17 cellular contexts compared by ENCODE assay signal in the genomic region with DNA sequence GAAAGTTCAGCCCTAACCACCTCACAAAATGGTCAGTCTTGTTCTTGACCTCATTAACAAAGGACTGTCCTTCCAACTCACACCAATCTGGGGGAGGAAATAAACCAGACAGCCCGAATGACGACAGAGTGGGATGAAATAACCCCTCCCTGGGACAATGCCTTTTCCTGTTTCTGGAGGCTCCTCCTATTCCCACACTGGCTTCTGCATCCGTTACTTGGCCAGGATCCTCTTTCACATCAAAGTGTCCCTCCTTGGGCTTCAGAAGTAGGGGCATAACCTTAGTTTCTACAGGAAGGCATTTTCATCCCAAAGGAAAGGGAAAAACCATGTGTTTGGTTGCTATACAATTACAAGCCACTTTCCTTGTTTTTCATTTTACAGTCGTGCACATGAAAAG. TPM values are rescaled to one million over a fixed set of nuclear protein-coding genes. Genes with fewer than 3 reads are reported as not detected.
DNase-seq lines count a peak whose midpoint lies in the region; ATAC-seq and TF ChIP-seq lines count a peak whose summit lies in the region.
"Had no signal": no experiment of that assay in that cellular context is flagged by ENCODE, and none has a peak within 500 bp of the region (broad histone marks: within the 10 kb centered on the region; RNA-seq: fewer than 3 reads in every experiment).

No MANE protein-coding gene starts in this region.

- H3K79me2 ChIP-seq in Karpas-422 (ENCODE audit: low read length): no peaks in the 10 kb centered on the region

- POLR2A ChIA-PET in CD4-positive, alpha-beta T cell (lab: Charles Lee): no interaction called here

- no peak overlapping the region for H3K27ac Mint-ChIP-seq in CD4-positive, alpha-beta T cell
- H3K27ac Mint-ChIP-seq: effector memory CD8-positive, alpha-beta T cell; naive thymus-derived CD8-positive, alpha-beta T cell; stimulated activated effector memory CD8-positive, alpha-beta T cell treated with anti-CD3 and anti-CD28 coated beads, Interleukin-12 subunit alpha, Interleukin-12 subunit beta, amount 100 ng/mL, for 72 hours; T-cell had no signal

- no peak overlapping the region for H2AFZ ChIP-seq in Karpas-422 (ENCODE audit: low read length)

- no peak overlapping the region for H3K4me2 ChIP-seq in Karpas-422 (ENCODE audit: low read depth, low read length, poor library complexity, severe bottlenecking)

- H3K27ac ChIP-seq in brain microvascular endothelial cell: no peak overlapping the region
- peak overlapping the region in 9 of 10 donors; percentile 35 to 78 (median 70) for H3K27ac ChIP-seq in heart right ventricle
- H3K27ac ChIP-seq in CD4-positive, alpha-beta T cell (ENCODE audit: low read depth, low read length): no peak overlapping the region
- no peak overlapping the region for H3K27ac ChIP-seq in Karpas-422 (ENCODE audit: low read length)
- H3K27ac ChIP-seq: breast epithelium had no signal

- TF ChIP-seq CTCF in brain microvascular endothelial cell (IDR thresholded peaks at IDR 0.05; ENCODE audit: low read depth, low read length, missing control alignments) (no peak), heart right ventricle (IDR thresholded peaks at IDR 0.05) (no peak), omental fat pad (IDR thresholded peaks at IDR 0.05) (no peak)
- no peak for TF ChIP-seq CTCF in CD4-positive, alpha-beta T cell (IDR thresholded peaks at IDR 0.05)

- no peak overlapping the region for H3K4me3 ChIP-seq in brain microvascular endothelial cell (ENCODE audit: low read depth, low read length)
- H3K4me3 ChIP-seq in heart right ventricle: no peak overlapping the region
- H3K4me3 ChIP-seq in Karpas-422 (ENCODE audit: low read length): no peak overlapping the region
- H3K4me3 ChIP-seq: breast epithelium had no signal

- CTCF ChIA-PET in CD4-positive, alpha-beta T cell (lab: Charles Lee): no interaction called here

- intact Hi-C loops in heart right ventricle (cut with DNase I): loop anchor here in 1 of 10 donors (10.0 kb wide), 1 partner anchor 396 kb away; the partner anchor contains the start of gene LEF1
- intact Hi-C loops in CD4-positive, alpha-beta T cell (cut with DNase I, micrococcal nuclease): no loop called here

- ATAC-seq in heart right ventricle: peak; percentile 84 to 97 (median 90)
- ATAC-seq in omental fat pad (ENCODE audit: low FRiP score): peak; percentile 41
- no peak for ATAC-seq in CD4-positive, alpha-beta T cell (ENCODE audit: poor library complexity)
- ATAC-seq: effector memory CD8-positive, alpha-beta T cell; naive thymus-derived CD8-positive, alpha-beta T cell; stimulated activated effector memory CD8-positive, alpha-beta T cell treated with anti-CD3 and anti-CD28 coated beads, Interleukin-12 subunit alpha, Interleukin-12 subunit beta, amount 100 ng/mL, for 72 hours; T-cell had no signal

- no peaks in the 10 kb centered on the region for H3K27me3 Mint-ChIP-seq in CD4-positive, alpha-beta T cell
- H3K27me3 Mint-ChIP-seq: naive thymus-derived CD8-positive, alpha-beta T cell; T-cell; type B pancreatic cell had no signal

- no peaks in the 10 kb centered on the region for H3K9me3 ChIP-seq in heart right ventricle
- H3K9me3 ChIP-seq in CD4-positive, alpha-beta T cell (ENCODE audit: control insufficient read depth, low read length): no peaks in the 10 kb centered on the region
- H3K9me3 ChIP-seq in Karpas-422 (ENCODE audit: low read length): no peaks in the 10 kb centered on the region
- H3K9me3 ChIP-seq: breast epithelium had no signal

- no peak overlapping the region for H3K9ac ChIP-seq in Karpas-422 (ENCODE audit: low read length)

- in situ Hi-C loops in brain microvascular endothelial cell (cut with HindIII; ENCODE audit: low pct_ligation_motif_present, low sequenced_read_pairs): no loop called here

- peaks cover 5% of the 10 kb centered on the region for H3K4me1 Mint-ChIP-seq in CD4-positive, alpha-beta T cell (ENCODE audit: low read depth)
- H3K4me1 Mint-ChIP-seq: stimulated activated effector memory CD8-positive, alpha-beta T cell treated with anti-CD3 and anti-CD28 coated beads, Interleukin-12 subunit alpha, Interleukin-12 subunit beta, amount 100 ng/mL, for 72 hours had no signal

- H3K36me3 ChIP-seq in brain microvascular endothelial cell (replicated peaks) (no peaks in the 10 kb centered on the region), heart right ventricle (no peaks in the 10 kb centered on the region), Karpas-422 (ENCODE audit: insufficient read depth, low read length) (no peaks in the 10 kb centered on the region)
- H3K36me3 ChIP-seq: breast epithelium had no signal

- H3K4me1 ChIP-seq in heart right ventricle (peaks cover 0 to 28% (median 9%) of the 10 kb centered on the region in 9 donors), Karpas-422 (ENCODE audit: low read length) (no peaks in the 10 kb centered on the region)
- H3K4me1 ChIP-seq: breast epithelium had no signal

- whole genome bisulfite sequencing in heart right ventricle, 2 donors: 27 to 53% methylated on average over 4 of the region's 4 CpGs

- no peaks in the 10 kb centered on the region for H3K36me3 Mint-ChIP-seq in CD4-positive, alpha-beta T cell (ENCODE audit: low read depth)
- H3K36me3 Mint-ChIP-seq: stimulated activated effector memory CD8-positive, alpha-beta T cell treated with anti-CD3 and anti-CD28 coated beads, Interleukin-12 subunit alpha, Interleukin-12 subunit beta, amount 100 ng/mL, for 72 hours; type B pancreatic cell had no signal

- no peaks in the 10 kb centered on the region for H3K9me3 Mint-ChIP-seq in CD4-positive, alpha-beta T cell
- H3K9me3 Mint-ChIP-seq: effector memory CD8-positive, alpha-beta T cell; naive thymus-derived CD8-positive, alpha-beta T cell; stimulated activated effector memory CD8-positive, alpha-beta T cell treated with anti-CD3 and anti-CD28 coated beads, Interleukin-12 subunit alpha, Interleukin-12 subunit beta, amount 100 ng/mL, for 72 hours; T-cell had no signal

- H4K20me1 ChIP-seq in Karpas-422 (ENCODE audit: insufficient read depth, low read depth, low read length): no peaks in the 10 kb centered on the region

- no peaks in the 10 kb centered on the region for H3K27me3 ChIP-seq in brain microvascular endothelial cell (replicated peaks)
- no peaks in the 10 kb centered on the region for H3K27me3 ChIP-seq in heart right ventricle
- no peaks in the 10 kb centered on the region for H3K27me3 ChIP-seq in CD4-positive, alpha-beta T cell (ENCODE audit: control insufficient read depth, insufficient read depth, low read length)
- no peaks in the 10 kb centered on the region for H3K27me3 ChIP-seq in Karpas-422 (ENCODE audit: low read length)
- H3K27me3 ChIP-seq: breast epithelium had no signal

- DNase-seq in EH (ENCODE audit: low read depth) (peak; percentile 9), brain microvascular endothelial cell (peak; percentile 49), heart right ventricle (peak in 1 of 2 donors; percentile 72), omental fat pad (ENCODE audit: low spot score) (no peak), NCI-H2029 (lab: John Stamatoyannopoulos, UW) (no peak), Karpas-422 (no peak), OCI-M2 (lab: John Stamatoyannopoulos, UW; ENCODE audit: unreplicated experiment) (no peak)
- no peak for DNase-seq in CD4-positive, alpha-beta T cell
- DNase-seq: effector memory CD8-positive, alpha-beta T cell; kidney; naive thymus-derived CD8-positive, alpha-beta T cell; NCI-H187; NCI-H524 treated with DMSO at 0.1 percent for 48 hours; T-cell had no signal

- H3K4me3 Mint-ChIP-seq in CD4-positive, alpha-beta T cell: no peak overlapping the region
- H3K4me3 Mint-ChIP-seq: effector memory CD8-positive, alpha-beta T cell; naive thymus-derived CD8-positive, alpha-beta T cell; stimulated activated effector memory CD8-positive, alpha-beta T cell treated with anti-CD3 and anti-CD28 coated beads, Interleukin-12 subunit alpha, Interleukin-12 subunit beta, amount 100 ng/mL, for 72 hours; T-cell had no signal

- H3K9me2 ChIP-seq in Karpas-422 (replicated peaks; ENCODE audit: insufficient read depth, low read length): no peaks in the 10 kb centered on the region

RNA-seq across cellular contexts. Expression of gene RPL34, which starts 59.8 kb away (rescaled TPM):
- 100 to 1,000 TPM; 612 to 800 (median 663) TPM for total RNA-seq in heart right ventricle
- polyA plus RNA-seq in heart right ventricle: 1,000 to 10,000 TPM; 3,315 to 3,397 TPM
- total RNA-seq in omental fat pad: 1,000 to 10,000 TPM in 1 of 4 donors, 100 to 1,000 TPM in 3; 660 to 1,252 (median 881) TPM
- 1,000 to 10,000 TPM; 3,283 to 3,551 TPM for total RNA-seq in CD4-positive, alpha-beta T cell
- total RNA-seq in Karpas-422 (2014; rRNA removed; shearing (Covaris generic); ENCODE audit: low replicate concordance): 1,954 and 2,083 TPM in 2 replicates

Comparison
In these comparisons a context has a peak if more than half of its experiments do, and no peak if none do; other contexts are left out.
1. DNase-seq: peak in EH (single experiment) and brain microvascular endothelial cell (single experiment); none in omental fat pad (single experiment), CD4-positive, alpha-beta T cell (0 of 10), NCI-H2029 (single experiment), Karpas-422 (single experiment) and OCI-M2 (single experiment).
2. H3K27ac ChIP-seq: peak in heart right ventricle (9 of 10); none in brain microvascular endothelial cell (single experiment), CD4-positive, alpha-beta T cell (single experiment) and Karpas-422 (single experiment).